In genomic region chr4:69823481-69824186, GRCh38 we compare ENCODE assay signal across 8 cellular contexts. TPM values are rescaled to one million over a fixed set of nuclear protein-coding genes. Genes with fewer than 3 reads are reported as not detected.
DNase-seq lines count a peak whose midpoint lies in the region; ATAC-seq and TF ChIP-seq lines count a peak whose summit lies in the region.

No MANE protein-coding gene starts in this region.

- H3K36me3 Mint-ChIP-seq in activated T-cell treated with anti-CD3 and anti-CD28 coated beads, Interleukin-2, amount 50 U/mL, for 24 hours (ENCODE audit: low read depth) = no peaks in the 10 kb centered on the region

- no peaks in the 10 kb centered on the region for H3K36me3 ChIP-seq in upper lobe of right lung

- no peaks in the 10 kb centered on the region for H3K27me3 Mint-ChIP-seq in activated T-cell treated with anti-CD3 and anti-CD28 coated beads, Interleukin-2, amount 50 U/mL, for 24 hours

- H3K4me3 ChIP-seq in upper lobe of right lung = no peak overlapping the region

- no peak overlapping the region for H3K27ac Mint-ChIP-seq in activated T-cell treated with anti-CD3 and anti-CD28 coated beads, Interleukin-2, amount 50 U/mL, for 24 hours

- H3K4me1 Mint-ChIP-seq in activated T-cell treated with anti-CD3 and anti-CD28 coated beads, Interleukin-2, amount 50 U/mL, for 24 hours (ENCODE audit: low read depth) = peaks cover 12% of the 10 kb centered on the region

- H3K9me3 Mint-ChIP-seq in activated T-cell treated with anti-CD3 and anti-CD28 coated beads, Interleukin-2, amount 50 U/mL, for 24 hours = no peaks in the 10 kb centered on the region

- no peaks in the 10 kb centered on the region for H3K9me3 ChIP-seq in upper lobe of right lung

- no peaks in the 10 kb centered on the region for H3K4me1 ChIP-seq in upper lobe of right lung

- ATAC-seq in GM18867 (IDR thresholded peaks at IDR 0.05; ENCODE audit: unreplicated experiment) (peak; percentile 99), HG03064 (IDR thresholded peaks at IDR 0.05; ENCODE audit: low read depth, unreplicated experiment) (peak; percentile 73), upper lobe of right lung (peak; percentile 98)

- no peaks in the 10 kb centered on the region for H3K27me3 ChIP-seq in upper lobe of right lung

- no peak overlapping the region for H3K4me3 Mint-ChIP-seq in activated T-cell treated with anti-CD3 and anti-CD28 coated beads, Interleukin-2, amount 50 U/mL, for 24 hours

- TF ChIP-seq CTCF in C4-2B (conservative IDR thresholded peaks at IDR 0.05) = peak; percentile 88
- TF ChIP-seq CTCF in upper lobe of right lung (IDR thresholded peaks at IDR 0.05) = peak; percentile 54

- intact Hi-C loops in upper lobe of right lung (cut with DNase I) = no loop called here

- DNase-seq in NCI-H345 treated with DMSO at 0.1 percent for 48 hours (lab: John Stamatoyannopoulos, UW; ENCODE audit: unreplicated experiment) = peak; percentile 46
- peak; percentile 45 for DNase-seq in activated T-cell treated with anti-CD3 and anti-CD28 coated beads, Interleukin-2, amount 50 U/mL, for 24 hours
- DNase-seq in kidney glomerular epithelial cell (lab: John Stamatoyannopoulos, UW) = peak; percentile 33
- DNase-seq in upper lobe of right lung = peak; percentile 76
- no peak for DNase-seq in cerebellar nuclear complex (lab: John Stamatoyannopoulos, UW)

- H3K27ac ChIP-seq in C4-2B = peak overlapping the region; percentile 63
- H3K27ac ChIP-seq in upper lobe of right lung = no peak overlapping the region

RNA-seq across cellular contexts. Expression of gene SULT1E1, which starts 36.3 kb away (rescaled TPM):
- total RNA-seq in upper lobe of right lung = 1.4 TPM

Comparison
In these comparisons a context has a peak if more than half of its experiments do, and no peak if none do; other contexts are left out.
1. DNase-seq: peak in NCI-H345 treated with DMSO at 0.1 percent for 48 hours (single experiment), activated T-cell treated with anti-CD3 and anti-CD28 coated beads, Interleukin-2, amount 50 U/mL, for 24 hours (single experiment), kidney glomerular epithelial cell (single experiment) and upper lobe of right lung (single experiment); none in cerebellar nuclear complex (0 of 2).
2. Peak in every context shown above with its lines, with median percentiles within 50 percentile points of each other: ATAC-seq.